Comparison of ENCODE assay signal across 1 cellular context in the genomic region with DNA sequence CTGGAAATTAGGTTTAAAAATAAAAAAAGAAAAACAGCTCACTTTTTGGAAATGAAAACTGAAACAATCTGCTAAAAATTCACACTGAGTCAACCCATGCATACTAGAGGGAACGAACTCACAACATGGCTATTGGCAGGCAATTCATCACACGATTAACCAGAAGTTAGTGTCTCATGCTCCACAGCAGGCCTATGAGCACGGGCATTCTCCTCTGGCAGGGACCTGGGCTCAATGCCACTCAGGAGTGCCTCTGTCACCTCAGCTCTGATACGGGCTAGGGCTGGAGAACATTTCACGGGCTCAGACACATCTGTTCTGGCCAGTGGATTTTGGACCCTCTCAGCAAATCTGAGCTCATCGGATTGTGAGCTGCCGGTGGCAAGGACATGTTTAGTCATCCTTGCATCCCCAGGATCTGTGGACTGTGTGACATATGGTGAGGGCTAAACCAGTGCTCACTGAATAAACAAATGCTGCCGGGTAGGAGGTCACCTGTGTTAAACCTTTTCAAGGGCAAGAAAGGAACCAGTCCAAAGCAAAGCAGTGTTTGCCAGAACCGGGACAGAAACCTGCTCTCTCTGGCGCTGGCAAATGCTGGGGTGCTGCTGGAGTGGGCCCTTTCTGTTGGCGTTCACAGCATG.
A peak's percentile ranks its signal among the peaks of the same experiment; 100 is the strongest.
TF ChIP-seq lines count a peak whose summit lies in the region.

No MANE protein-coding gene starts in this region.

TF ChIP-seq in HepG2, 621 proteins besides CTCF, POLR2A, EP300 and RAD21 (continued from another document and continues in another):
- TF ChIP-seq, protein P1, sequence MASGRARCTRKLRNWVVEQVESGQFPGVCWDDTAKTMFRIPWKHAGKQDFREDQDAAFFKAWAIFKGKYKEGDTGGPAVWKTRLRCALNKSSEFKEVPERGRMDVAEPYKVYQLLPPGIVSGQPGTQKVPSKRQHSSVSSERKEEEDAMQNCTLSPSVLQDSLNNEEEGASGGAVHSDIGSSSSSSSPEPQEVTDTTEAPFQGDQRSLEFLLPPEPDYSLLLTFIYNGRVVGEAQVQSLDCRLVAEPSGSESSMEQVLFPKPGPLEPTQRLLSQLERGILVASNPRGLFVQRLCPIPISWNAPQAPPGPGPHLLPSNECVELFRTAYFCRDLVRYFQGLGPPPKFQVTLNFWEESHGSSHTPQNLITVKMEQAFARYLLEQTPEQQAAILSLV (CRISPR knock-in tag; IDR thresholded peaks at IDR 0.05; ENCODE audit: borderline replicate concordance), result no peak
- TF ChIP-seq HNRNPH1 (optimal IDR thresholded peaks at IDR 0.05; ENCODE audit: low read depth, low read length) (no peak), ATRX (CRISPR knock-in tag; IDR thresholded peaks at IDR 0.05; ENCODE audit: borderline replicate concordance) (no peak), ZMYM2 (CRISPR knock-in tag; IDR thresholded peaks at IDR 0.05) (no peak; the same call in 1 of the 2 replicates), SETDB1 (CRISPR knock-in tag; IDR thresholded peaks at IDR 0.05; ENCODE audit: borderline replicate concordance) (no peak), HNF4A (CRISPR knock-in tag; IDR thresholded peaks at IDR 0.05) (peak; percentile 96), HES4 (CRISPR knock-in tag; IDR thresholded peaks at IDR 0.05; ENCODE audit: borderline replicate concordance) (no peak), HNRNPUL1 (IDR thresholded peaks at IDR 0.05; ENCODE audit: low read depth, low read length) (no peak), MEIS1 (CRISPR knock-in tag; IDR thresholded peaks at IDR 0.05; ENCODE audit: borderline replicate concordance) (no peak), MED13 (CRISPR knock-in tag; IDR thresholded peaks at IDR 0.05) (no peak), BCL6 (CRISPR knock-in tag; IDR thresholded peaks at IDR 0.05) (no peak), SMAD1 (CRISPR knock-in tag; IDR thresholded peaks at IDR 0.05; ENCODE audit: borderline replicate concordance, low read depth) (0 out of 2 replicates have a peak, but pooled peaks have one; percentile 62), SAP130 (CRISPR knock-in tag; IDR thresholded peaks at IDR 0.05; ENCODE audit: low read depth) (peak; percentile 92), TBX3 (IDR thresholded peaks at IDR 0.05; ENCODE audit: borderline replicate concordance) (no peak), KAT8 (CRISPR knock-in tag; IDR thresholded peaks at IDR 0.05) (peak; percentile 58), ZSCAN9 (CRISPR knock-in tag; IDR thresholded peaks at IDR 0.05; ENCODE audit: borderline replicate concordance) (peak; percentile 55; the same call in 1 of the 2 replicates), SIX1 (CRISPR knock-in tag; IDR thresholded peaks at IDR 0.05; ENCODE audit: borderline replicate concordance) (no peak; the same call in 1 of the 2 replicates), GZF1 (CRISPR knock-in tag; IDR thresholded peaks at IDR 0.05) (no peak), ZNF891 (CRISPR knock-in tag; IDR thresholded peaks at IDR 0.05) (no peak), BORCS8-MEF2B (CRISPR knock-in tag; IDR thresholded peaks at IDR 0.05) (peak; percentile 53; the same call in 1 of the 2 replicates), ZNF563 (CRISPR knock-in tag; IDR thresholded peaks at IDR 0.05) (no peak), RFXAP (CRISPR knock-in tag; IDR thresholded peaks at IDR 0.05; ENCODE audit: borderline replicate concordance) (no peak), ZNF790 (CRISPR knock-in tag; IDR thresholded peaks at IDR 0.05; ENCODE audit: borderline replicate concordance) (no peak), FOXK2 (IDR thresholded peaks at IDR 0.05) (no peak), ZNF343 (CRISPR knock-in tag; IDR thresholded peaks at IDR 0.05) (no peak), RAD51 (IDR thresholded peaks at IDR 0.05; ENCODE audit: borderline replicate concordance) (no peak), NFE2L1 (CRISPR knock-in tag; IDR thresholded peaks at IDR 0.05; ENCODE audit: borderline replicate concordance) (no peak), NR2F2 (IDR thresholded peaks at IDR 0.05; ENCODE audit: borderline replicate concordance, low read depth) (no peak), ZBTB21 (CRISPR knock-in tag; IDR thresholded peaks at IDR 0.05) (peak; percentile 46; the same call in 1 of the 2 replicates), SOX6 (IDR thresholded peaks at IDR 0.05) (no peak), SOX6 (CRISPR knock-in tag; IDR thresholded peaks at IDR 0.05) (peak; percentile 82), ZNF850 (CRISPR knock-in tag; conservative IDR thresholded peaks at IDR 0.05) (no peak), ZNF33B (CRISPR knock-in tag; IDR thresholded peaks at IDR 0.05) (no peak), ZBTB7B (CRISPR knock-in tag; IDR thresholded peaks at IDR 0.05) (peak; percentile 61), ZKSCAN5 (CRISPR knock-in tag; IDR thresholded peaks at IDR 0.05) (no peak), AKAP8 (CRISPR knock-in tag; IDR thresholded peaks at IDR 0.05) (no peak), TGIF2 (CRISPR knock-in tag; IDR thresholded peaks at IDR 0.05) (peak; percentile 66; the same call in 1 of the 2 replicates), PHF5A (CRISPR knock-in tag; IDR thresholded peaks at IDR 0.05; ENCODE audit: low read depth, unreplicated experiment) (no peak), MXI1 (IDR thresholded peaks at IDR 0.05; ENCODE audit: borderline replicate concordance, low read depth, low read length) (peak; percentile 85; the same call in 2 of the 3 replicates), TAF1 (CRISPR knock-in tag; IDR thresholded peaks at IDR 0.05) (no peak), ZNF569 (CRISPR knock-in tag; IDR thresholded peaks at IDR 0.05; ENCODE audit: borderline replicate concordance) (no peak), ZNF543 (CRISPR knock-in tag; IDR thresholded peaks at IDR 0.05) (no peak), SP140L (CRISPR knock-in tag; IDR thresholded peaks at IDR 0.05; ENCODE audit: borderline replicate concordance) (no peak), TARDBP (CRISPR knock-in tag; IDR thresholded peaks at IDR 0.05) (peak; percentile 50; the same call in 1 of the 2 replicates), PITX1 (CRISPR knock-in tag; IDR thresholded peaks at IDR 0.05) (peak; percentile 85), ZNF326 (CRISPR knock-in tag; IDR thresholded peaks at IDR 0.05; ENCODE audit: borderline replicate concordance) (no peak), ZNF780A (CRISPR knock-in tag; IDR thresholded peaks at IDR 0.05) (0 out of 2 replicates have a peak, but pooled peaks have one; percentile 32), NCOA5 (CRISPR knock-in tag; IDR thresholded peaks at IDR 0.05) (no peak)
- TF ChIP-seq, protein P2, sequence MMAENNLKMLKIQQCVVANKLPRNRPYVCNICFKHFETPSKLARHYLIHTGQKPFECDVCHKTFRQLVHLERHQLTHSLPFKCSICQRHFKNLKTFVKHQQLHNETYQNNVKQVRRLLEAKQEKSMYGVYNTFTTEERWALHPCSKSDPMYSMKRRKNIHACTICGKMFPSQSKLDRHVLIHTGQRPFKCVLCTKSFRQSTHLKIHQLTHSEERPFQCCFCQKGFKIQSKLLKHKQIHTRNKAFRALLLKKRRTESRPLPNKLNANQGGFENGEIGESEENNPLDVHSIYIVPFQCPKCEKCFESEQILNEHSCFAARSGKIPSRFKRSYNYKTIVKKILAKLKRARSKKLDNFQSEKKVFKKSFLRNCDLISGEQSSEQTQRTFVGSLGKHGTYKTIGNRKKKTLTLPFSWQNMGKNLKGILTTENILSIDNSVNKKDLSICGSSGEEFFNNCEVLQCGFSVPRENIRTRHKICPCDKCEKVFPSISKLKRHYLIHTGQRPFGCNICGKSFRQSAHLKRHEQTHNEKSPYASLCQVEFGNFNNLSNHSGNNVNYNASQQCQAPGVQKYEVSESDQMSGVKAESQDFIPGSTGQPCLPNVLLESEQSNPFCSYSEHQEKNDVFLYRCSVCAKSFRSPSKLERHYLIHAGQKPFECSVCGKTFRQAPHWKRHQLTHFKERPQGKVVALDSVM (CRISPR knock-in tag; IDR thresholded peaks at IDR 0.05), result 0 out of 2 replicates have a peak, but pooled peaks have one; percentile 31
- TF ChIP-seq, protein P3, sequence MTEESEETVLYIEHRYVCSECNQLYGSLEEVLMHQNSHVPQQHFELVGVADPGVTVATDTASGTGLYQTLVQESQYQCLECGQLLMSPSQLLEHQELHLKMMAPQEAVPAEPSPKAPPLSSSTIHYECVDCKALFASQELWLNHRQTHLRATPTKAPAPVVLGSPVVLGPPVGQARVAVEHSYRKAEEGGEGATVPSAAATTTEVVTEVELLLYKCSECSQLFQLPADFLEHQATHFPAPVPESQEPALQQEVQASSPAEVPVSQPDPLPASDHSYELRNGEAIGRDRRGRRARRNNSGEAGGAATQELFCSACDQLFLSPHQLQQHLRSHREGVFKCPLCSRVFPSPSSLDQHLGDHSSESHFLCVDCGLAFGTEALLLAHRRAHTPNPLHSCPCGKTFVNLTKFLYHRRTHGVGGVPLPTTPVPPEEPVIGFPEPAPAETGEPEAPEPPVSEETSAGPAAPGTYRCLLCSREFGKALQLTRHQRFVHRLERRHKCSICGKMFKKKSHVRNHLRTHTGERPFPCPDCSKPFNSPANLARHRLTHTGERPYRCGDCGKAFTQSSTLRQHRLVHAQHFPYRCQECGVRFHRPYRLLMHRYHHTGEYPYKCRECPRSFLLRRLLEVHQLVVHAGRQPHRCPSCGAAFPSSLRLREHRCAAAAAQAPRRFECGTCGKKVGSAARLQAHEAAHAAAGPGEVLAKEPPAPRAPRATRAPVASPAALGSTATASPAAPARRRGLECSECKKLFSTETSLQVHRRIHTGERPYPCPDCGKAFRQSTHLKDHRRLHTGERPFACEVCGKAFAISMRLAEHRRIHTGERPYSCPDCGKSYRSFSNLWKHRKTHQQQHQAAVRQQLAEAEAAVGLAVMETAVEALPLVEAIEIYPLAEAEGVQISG (CRISPR knock-in tag; IDR thresholded peaks at IDR 0.05), result peak; percentile 61
- TF ChIP-seq, protein P4, sequence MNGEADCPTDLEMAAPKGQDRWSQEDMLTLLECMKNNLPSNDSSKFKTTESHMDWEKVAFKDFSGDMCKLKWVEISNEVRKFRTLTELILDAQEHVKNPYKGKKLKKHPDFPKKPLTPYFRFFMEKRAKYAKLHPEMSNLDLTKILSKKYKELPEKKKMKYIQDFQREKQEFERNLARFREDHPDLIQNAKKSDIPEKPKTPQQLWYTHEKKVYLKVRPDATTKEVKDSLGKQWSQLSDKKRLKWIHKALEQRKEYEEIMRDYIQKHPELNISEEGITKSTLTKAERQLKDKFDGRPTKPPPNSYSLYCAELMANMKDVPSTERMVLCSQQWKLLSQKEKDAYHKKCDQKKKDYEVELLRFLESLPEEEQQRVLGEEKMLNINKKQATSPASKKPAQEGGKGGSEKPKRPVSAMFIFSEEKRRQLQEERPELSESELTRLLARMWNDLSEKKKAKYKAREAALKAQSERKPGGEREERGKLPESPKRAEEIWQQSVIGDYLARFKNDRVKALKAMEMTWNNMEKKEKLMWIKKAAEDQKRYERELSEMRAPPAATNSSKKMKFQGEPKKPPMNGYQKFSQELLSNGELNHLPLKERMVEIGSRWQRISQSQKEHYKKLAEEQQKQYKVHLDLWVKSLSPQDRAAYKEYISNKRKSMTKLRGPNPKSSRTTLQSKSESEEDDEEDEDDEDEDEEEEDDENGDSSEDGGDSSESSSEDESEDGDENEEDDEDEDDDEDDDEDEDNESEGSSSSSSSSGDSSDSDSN (CRISPR knock-in tag; IDR thresholded peaks at IDR 0.05), result peak; percentile 61; the same call in 1 of the 2 replicates
- TF ChIP-seq, protein P5, sequence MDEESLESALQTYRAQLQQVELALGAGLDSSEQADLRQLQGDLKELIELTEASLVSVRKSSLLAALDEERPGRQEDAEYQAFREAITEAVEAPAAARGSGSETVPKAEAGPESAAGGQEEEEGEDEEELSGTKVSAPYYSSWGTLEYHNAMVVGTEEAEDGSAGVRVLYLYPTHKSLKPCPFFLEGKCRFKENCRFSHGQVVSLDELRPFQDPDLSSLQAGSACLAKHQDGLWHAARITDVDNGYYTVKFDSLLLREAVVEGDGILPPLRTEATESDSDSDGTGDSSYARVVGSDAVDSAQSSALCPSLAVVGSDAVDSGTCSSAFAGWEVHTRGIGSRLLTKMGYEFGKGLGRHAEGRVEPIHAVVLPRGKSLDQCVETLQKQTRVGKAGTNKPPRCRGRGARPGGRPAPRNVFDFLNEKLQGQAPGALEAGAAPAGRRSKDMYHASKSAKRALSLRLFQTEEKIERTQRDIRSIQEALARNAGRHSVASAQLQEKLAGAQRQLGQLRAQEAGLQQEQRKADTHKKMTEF (CRISPR knock-in tag; IDR thresholded peaks at IDR 0.05), result peak; percentile 66
- TF ChIP-seq, protein P6, sequence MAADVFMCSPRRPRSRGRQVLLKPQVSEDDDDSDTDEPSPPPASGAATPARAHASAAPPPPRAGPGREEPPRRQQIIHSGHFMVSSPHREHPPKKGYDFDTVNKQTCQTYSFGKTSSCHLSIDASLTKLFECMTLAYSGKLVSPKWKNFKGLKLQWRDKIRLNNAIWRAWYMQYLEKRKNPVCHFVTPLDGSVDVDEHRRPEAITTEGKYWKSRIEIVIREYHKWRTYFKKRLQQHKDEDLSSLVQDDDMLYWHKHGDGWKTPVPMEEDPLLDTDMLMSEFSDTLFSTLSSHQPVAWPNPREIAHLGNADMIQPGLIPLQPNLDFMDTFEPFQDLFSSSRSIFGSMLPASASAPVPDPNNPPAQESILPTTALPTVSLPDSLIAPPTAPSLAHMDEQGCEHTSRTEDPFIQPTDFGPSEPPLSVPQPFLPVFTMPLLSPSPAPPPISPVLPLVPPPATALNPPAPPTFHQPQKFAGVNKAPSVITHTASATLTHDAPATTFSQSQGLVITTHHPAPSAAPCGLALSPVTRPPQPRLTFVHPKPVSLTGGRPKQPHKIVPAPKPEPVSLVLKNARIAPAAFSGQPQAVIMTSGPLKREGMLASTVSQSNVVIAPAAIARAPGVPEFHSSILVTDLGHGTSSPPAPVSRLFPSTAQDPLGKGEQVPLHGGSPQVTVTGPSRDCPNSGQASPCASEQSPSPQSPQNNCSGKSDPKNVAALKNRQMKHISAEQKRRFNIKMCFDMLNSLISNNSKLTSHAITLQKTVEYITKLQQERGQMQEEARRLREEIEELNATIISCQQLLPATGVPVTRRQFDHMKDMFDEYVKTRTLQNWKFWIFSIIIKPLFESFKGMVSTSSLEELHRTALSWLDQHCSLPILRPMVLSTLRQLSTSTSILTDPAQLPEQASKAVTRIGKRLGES (CRISPR knock-in tag; IDR thresholded peaks at IDR 0.05; ENCODE audit: borderline replicate concordance), result no peak
- TF ChIP-seq, protein P7, sequence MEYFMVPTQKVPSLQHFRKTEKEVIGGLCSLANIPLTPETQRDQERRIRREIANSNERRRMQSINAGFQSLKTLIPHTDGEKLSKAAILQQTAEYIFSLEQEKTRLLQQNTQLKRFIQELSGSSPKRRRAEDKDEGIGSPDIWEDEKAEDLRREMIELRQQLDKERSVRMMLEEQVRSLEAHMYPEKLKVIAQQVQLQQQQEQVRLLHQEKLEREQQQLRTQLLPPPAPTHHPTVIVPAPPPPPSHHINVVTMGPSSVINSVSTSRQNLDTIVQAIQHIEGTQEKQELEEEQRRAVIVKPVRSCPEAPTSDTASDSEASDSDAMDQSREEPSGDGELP (IDR thresholded peaks at IDR 0.05; ENCODE audit: borderline replicate concordance, low read depth), result peak; percentile 86
